In the genomic region with DNA sequence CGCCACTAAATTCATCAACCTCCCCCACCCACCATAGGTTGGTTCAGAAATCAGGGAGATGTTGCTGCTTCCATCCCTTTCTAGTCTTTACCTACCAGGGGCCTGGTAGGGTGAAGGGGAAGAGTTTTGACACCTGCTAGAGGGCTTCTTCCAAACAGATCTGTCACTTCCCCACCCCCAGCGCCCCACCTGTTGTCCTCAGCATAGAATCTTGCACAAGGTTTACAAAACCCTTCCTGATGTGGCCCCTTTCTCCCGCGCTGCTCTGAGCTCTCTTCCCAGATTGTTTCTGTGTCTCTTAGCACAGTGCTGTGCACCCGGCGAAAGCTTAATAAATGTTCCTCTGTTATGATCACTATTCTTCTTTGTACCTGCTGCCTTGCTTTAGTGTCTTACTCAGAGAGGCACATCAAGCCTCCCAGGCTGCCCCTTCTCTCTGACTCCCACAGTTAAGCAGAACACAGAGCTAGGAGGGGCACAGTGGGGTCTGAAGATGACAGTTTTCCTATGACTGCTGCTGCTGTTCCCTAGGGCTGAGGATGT, we compare ENCODE assay signal across 14 cellular contexts. TPM values are rescaled to one million over a fixed set of nuclear protein-coding genes. Genes with fewer than 3 reads are reported as not detected.
DNase-seq lines count a peak whose midpoint lies in the region; ATAC-seq and TF ChIP-seq lines count a peak whose summit lies in the region.
"Had no signal": no experiment of that assay in that cellular context is flagged by ENCODE, and none has a peak within 500 bp of the region (broad histone marks: within the 10 kb centered on the region; RNA-seq: fewer than 3 reads in every experiment).

No MANE protein-coding gene starts in this region.

- H3K36me3 ChIP-seq in BE2C (no peaks in the 10 kb centered on the region), right lobe of liver (no peaks in the 10 kb centered on the region)
- H3K36me3 ChIP-seq: cardiac muscle cell, spleen had no signal

- H3K4me1 ChIP-seq in BE2C (no peaks in the 10 kb centered on the region; the same call in 1 of the 2 replicates), right lobe of liver (peaks cover 0 to 14% (median 6%) of the 10 kb centered on the region in 4 donors)
- H3K4me1 ChIP-seq: foreskin keratinocyte had no signal

- H3K4me3 Mint-ChIP-seq in activated T-helper 1 cell treated with anti-CD3 and anti-CD28 coated beads, Interleukin-12 subunit alpha, Interleukin-12 subunit beta, Interleukin-2, Interleukin-4 antibody, amounts not matched to agents 30 ng/mL and 10 ng/mL and 1 ng/mL, durations not matched to agents 14 hours and 24 hours and 36 hours: peak overlapping the region; percentile 94

- peaks cover 1% of the 10 kb centered on the region for H3K27me3 Mint-ChIP-seq in activated T-helper 1 cell treated with anti-CD3 and anti-CD28 coated beads, Interleukin-12 subunit alpha, Interleukin-12 subunit beta, Interleukin-2, Interleukin-4 antibody, amounts not matched to agents 30 ng/mL and 10 ng/mL and 1 ng/mL, durations not matched to agents 14 hours and 24 hours and 36 hours (ENCODE audit: insufficient read depth)

- ATAC-seq in right lobe of liver (no peak), HG02571 (IDR thresholded peaks at IDR 0.05; ENCODE audit: unreplicated experiment) (no peak)
- ATAC-seq: foreskin keratinocyte had no signal

- no peak for TF ChIP-seq POLR2A in right lobe of liver (IDR thresholded peaks at IDR 0.05)

- no peaks in the 10 kb centered on the region for H3K9me3 ChIP-seq in BE2C
- no peaks in the 10 kb centered on the region for H3K9me3 ChIP-seq in right lobe of liver
- H3K9me3 ChIP-seq: spleen had no signal

- peaks cover 26% of the 10 kb centered on the region for H3K4me1 Mint-ChIP-seq in activated T-helper 1 cell treated with anti-CD3 and anti-CD28 coated beads, Interleukin-12 subunit alpha, Interleukin-12 subunit beta, Interleukin-2, Interleukin-4 antibody, amounts not matched to agents 30 ng/mL and 10 ng/mL and 1 ng/mL, durations not matched to agents 14 hours and 24 hours and 36 hours (ENCODE audit: low read depth)

- no peak for TF ChIP-seq CTCF in BE2C (IDR thresholded peaks at IDR 0.05; ENCODE audit: low read depth, low read length)
- TF ChIP-seq CTCF in GM12865 (IDR thresholded peaks at IDR 0.05; ENCODE audit: insufficient read depth, low read depth, low read length, missing control alignments): no peak
- TF ChIP-seq CTCF in right lobe of liver (IDR thresholded peaks at IDR 0.05): no peak

- H3K36me3 Mint-ChIP-seq in activated T-helper 1 cell treated with anti-CD3 and anti-CD28 coated beads, Interleukin-12 subunit alpha, Interleukin-12 subunit beta, Interleukin-2, Interleukin-4 antibody, amounts not matched to agents 30 ng/mL and 10 ng/mL and 1 ng/mL, durations not matched to agents 14 hours and 24 hours and 36 hours (ENCODE audit: low read depth): peaks cover 5% of the 10 kb centered on the region

- peak overlapping the region; percentile 6 for H3K27ac Mint-ChIP-seq in activated T-helper 1 cell treated with anti-CD3 and anti-CD28 coated beads, Interleukin-12 subunit alpha, Interleukin-12 subunit beta, Interleukin-2, Interleukin-4 antibody, amounts not matched to agents 30 ng/mL and 10 ng/mL and 1 ng/mL, durations not matched to agents 14 hours and 24 hours and 36 hours

- H3K4me3 ChIP-seq in BE2C (ENCODE audit: low read depth, low read length): peak overlapping the region; percentile 7; the same call in 1 of the 2 replicates
- 0 out of 2 replicates have a peak overlapping the region, but pooled peaks have one; percentile 6 for H3K4me3 ChIP-seq in GM12865 (ENCODE audit: low read depth, low read length)
- H3K4me3 ChIP-seq in right lobe of liver: peak overlapping the region in 2 of 3 donors; percentile 38 to 52
- H3K4me3 ChIP-seq: cardiac muscle cell had no signal

- H3K9me3 Mint-ChIP-seq in activated T-helper 1 cell treated with anti-CD3 and anti-CD28 coated beads, Interleukin-12 subunit alpha, Interleukin-12 subunit beta, Interleukin-2, Interleukin-4 antibody, amounts not matched to agents 30 ng/mL and 10 ng/mL and 1 ng/mL, durations not matched to agents 14 hours and 24 hours and 36 hours: no peaks in the 10 kb centered on the region

- intact Hi-C loops in activated T-helper 1 cell treated with anti-CD3 and anti-CD28 coated beads, Interleukin-12 subunit alpha, Interleukin-12 subunit beta, Interleukin-2, Interleukin-4 antibody, amounts not matched to agents 30 ng/mL and 10 ng/mL and 1 ng/mL, durations not matched to agents 14 hours and 24 hours and 36 hours (cut with micrococcal nuclease): no loop called here
- intact Hi-C loops in right lobe of liver (cut with DNase I): no loop called here

- 37% methylated on average over 6 of the region's 6 CpGs for WGBS in right lobe of liver (ENCODE audit: insufficient coverage, low coverage, low lambda C conversion rate, missing lambda C conversion rate)

- no peaks in the 10 kb centered on the region for H3K27me3 ChIP-seq in BE2C
- no peaks in the 10 kb centered on the region for H3K27me3 ChIP-seq in right lobe of liver
- H3K27me3 ChIP-seq: foreskin keratinocyte, spleen had no signal

- H3K27ac ChIP-seq in right lobe of liver: peak overlapping the region in 1 of 3 donors; percentile 40
- H3K27ac ChIP-seq: cardiac muscle cell had no signal

- DNase-seq in BE2C: no peak
- no peak for DNase-seq in GM12865 (ENCODE audit: low read depth)
- no peak for DNase-seq in activated T-helper 1 cell treated with anti-CD3 and anti-CD28 coated beads, Interleukin-12 subunit alpha, Interleukin-12 subunit beta, Interleukin-2, Interleukin-4 antibody, amounts not matched to agents 30 ng/mL and 10 ng/mL and 1 ng/mL, durations not matched to agents 14 hours and 24 hours and 36 hours (ENCODE audit: low spot score)
- no peak for DNase-seq in right lobe of liver
- DNase-seq in activated CD8-positive, alpha-beta memory T cell treated with anti-CD3 and anti-CD28 coated beads for 24 hours: no peak
- DNase-seq in activated gamma-delta T cell (lab: John Stamatoyannopoulos, UW): no peak
- DNase-seq in HT-29 (ENCODE audit: low spot score): no peak
- DNase-seq: foreskin keratinocyte, mammary epithelial cell, NCI-H2081 treated with DMSO at 0.1 percent for 48 hours, RPMI8226, spleen had no signal

RNA-seq across cellular contexts. Expression of gene C10orf95, which starts 11.2 kb away (rescaled TPM):
- 1.0 TPM for polyA plus RNA-seq in BE2C (2012; ENCODE audit: insufficient read depth, insufficient read length, low read depth)
- 0.29 and 0.37 TPM in 2 replicates for total RNA-seq in activated T-helper 1 cell treated with anti-CD3 and anti-CD28 coated beads, Interleukin-12 subunit alpha, Interleukin-12 subunit beta, Interleukin-2, Interleukin-4 antibody, amounts not matched to agents 30 ng/mL and 10 ng/mL and 1 ng/mL, durations not matched to agents 14 hours and 24 hours and 36 hours
- total RNA-seq in right lobe of liver: not detected
- 4.5 and 11.7 TPM in 2 replicates for total RNA-seq in HT-29 (2014; rRNA removed; shearing (Covaris generic))
- total RNA-seq: cardiac muscle cell had no signal

RNA-seq across cellular contexts. Expression of gene CUEDC2, which starts 30.2 kb away (rescaled TPM):
- polyA plus RNA-seq in BE2C (2012; ENCODE audit: insufficient read depth, insufficient read length, low read depth): 128 TPM
- 59.0 and 59.4 TPM in 2 replicates for total RNA-seq in activated T-helper 1 cell treated with anti-CD3 and anti-CD28 coated beads, Interleukin-12 subunit alpha, Interleukin-12 subunit beta, Interleukin-2, Interleukin-4 antibody, amounts not matched to agents 30 ng/mL and 10 ng/mL and 1 ng/mL, durations not matched to agents 14 hours and 24 hours and 36 hours
- 10 to 100 TPM; 23.0 to 32.1 (median 26.8) TPM for total RNA-seq in right lobe of liver
- total RNA-seq in HT-29 (2014; rRNA removed; shearing (Covaris generic)): 37.0 and 38.6 TPM in 2 replicates

RNA-seq across cellular contexts. Expression of gene ACTR1A, which starts 39.9 kb away (rescaled TPM):
- polyA plus RNA-seq in BE2C (2012; ENCODE audit: insufficient read depth, insufficient read length, low read depth): 155 TPM
- total RNA-seq in activated T-helper 1 cell treated with anti-CD3 and anti-CD28 coated beads, Interleukin-12 subunit alpha, Interleukin-12 subunit beta, Interleukin-2, Interleukin-4 antibody, amounts not matched to agents 30 ng/mL and 10 ng/mL and 1 ng/mL, durations not matched to agents 14 hours and 24 hours and 36 hours: 61.0 and 66.1 TPM in 2 replicates
- 10 to 100 TPM; 25.6 to 47.9 (median 31.3) TPM for total RNA-seq in right lobe of liver
- total RNA-seq in HT-29 (2014; rRNA removed; shearing (Covaris generic)): 65.8 and 66.2 TPM in 2 replicates

RNA-seq across cellular contexts. Expression of gene SUFU, which starts 41.2 kb away (rescaled TPM):
- polyA plus RNA-seq in BE2C (2012; ENCODE audit: insufficient read depth, insufficient read length, low read depth): 21.3 TPM
- total RNA-seq in activated T-helper 1 cell treated with anti-CD3 and anti-CD28 coated beads, Interleukin-12 subunit alpha, Interleukin-12 subunit beta, Interleukin-2, Interleukin-4 antibody, amounts not matched to agents 30 ng/mL and 10 ng/mL and 1 ng/mL, durations not matched to agents 14 hours and 24 hours and 36 hours: 9.3 and 11.6 TPM in 2 replicates
- 1 to 10 TPM; 4.2 to 6.2 (median 5.1) TPM for total RNA-seq in right lobe of liver
- total RNA-seq in HT-29 (2014; rRNA removed; shearing (Covaris generic)): 1.8 and 2.0 TPM in 2 replicates

RNA-seq across cellular contexts. Expression of gene FBXL15, which starts 41.9 kb away (rescaled TPM):
- 164 TPM for polyA plus RNA-seq in BE2C (2012; ENCODE audit: insufficient read depth, insufficient read length, low read depth)
- total RNA-seq in activated T-helper 1 cell treated with anti-CD3 and anti-CD28 coated beads, Interleukin-12 subunit alpha, Interleukin-12 subunit beta, Interleukin-2, Interleukin-4 antibody, amounts not matched to agents 30 ng/mL and 10 ng/mL and 1 ng/mL, durations not matched to agents 14 hours and 24 hours and 36 hours: 14.5 and 18.5 TPM in 2 replicates
- 10 to 100 TPM in 2 of 6 experiments, 1 to 10 TPM in 4; 5.6 to 22.9 (median 9.0) TPM for total RNA-seq in right lobe of liver
- 25.5 and 49.5 TPM in 2 replicates for total RNA-seq in HT-29 (2014; rRNA removed; shearing (Covaris generic))
